Comparison of ENCODE assay signal across 18 cellular contexts in the genomic region with DNA sequence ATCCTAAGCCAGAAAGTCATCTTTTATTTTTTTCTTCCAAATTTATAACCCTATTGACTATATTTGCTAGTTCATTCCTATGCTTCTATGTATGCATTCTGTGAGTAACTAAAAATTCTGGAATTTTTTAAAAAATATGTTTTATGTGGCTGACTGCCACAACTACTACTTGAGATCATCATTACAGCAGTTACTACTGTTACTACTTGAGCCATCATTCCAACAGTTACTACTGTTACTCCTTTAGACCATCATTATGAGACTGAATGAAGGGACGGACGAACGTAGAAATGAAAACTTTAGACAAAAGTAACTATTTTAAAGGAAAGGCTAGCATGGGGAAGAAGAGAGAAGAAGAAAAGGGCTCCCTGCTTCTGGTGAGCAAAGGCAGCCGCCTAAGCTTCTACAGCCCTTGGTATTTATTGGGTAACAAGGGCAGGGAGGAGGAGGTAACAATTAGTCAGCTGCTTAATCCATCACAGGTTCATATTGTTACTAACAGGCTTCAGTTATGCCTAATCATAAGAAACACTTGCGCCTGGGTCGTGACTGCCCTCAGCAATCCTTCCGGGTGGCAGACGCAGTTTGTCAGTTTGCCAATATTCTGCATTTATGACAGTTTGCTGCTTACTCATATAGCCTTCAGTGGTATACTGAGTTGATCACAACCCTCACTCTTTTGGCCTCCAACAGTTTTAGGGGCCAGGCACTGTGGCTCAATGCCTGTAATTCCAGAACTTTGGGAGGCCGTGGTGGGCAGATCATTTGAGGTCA.
A peak's percentile ranks its signal among the peaks of the same experiment; 100 is the strongest.
DNase-seq lines count a peak whose midpoint lies in the region; ATAC-seq, FAIRE-seq and TF ChIP-seq lines count a peak whose summit lies in the region.
"Had no signal": no experiment of that assay in that cellular context is flagged by ENCODE, and none has a peak within 500 bp of the region (broad histone marks: within the 10 kb centered on the region; RNA-seq: fewer than 3 reads in every experiment).

No MANE protein-coding gene starts in this region.

- no peak for TF ChIP-seq CTCF in heart right ventricle (IDR thresholded peaks at IDR 0.05)
- TF ChIP-seq CTCF in astrocyte (IDR thresholded peaks at IDR 0.05; ENCODE audit: insufficient read depth, low read depth, low read length) = no peak
- no peak for TF ChIP-seq CTCF in foreskin keratinocyte (conservative IDR thresholded peaks at IDR 0.05)
- no peak for TF ChIP-seq CTCF in type B pancreatic cell (conservative IDR thresholded peaks at IDR 0.05)

- H3K79me2 ChIP-seq in astrocyte (ENCODE audit: insufficient read depth, low read length) = peaks cover 98% of the 10 kb centered on the region

- WGBS in heart right ventricle, 2 donors = 68 to 74% methylated on average over 9 of the region's 9 CpGs

- H3K27me3 Mint-ChIP-seq in astrocyte (ENCODE audit: low read depth, unreplicated experiment) = no peaks in the 10 kb centered on the region
- no peaks in the 10 kb centered on the region for H3K27me3 Mint-ChIP-seq in type B pancreatic cell
- H3K27me3 Mint-ChIP-seq: activated B cell treated with CpG ODN at 0.5 μM for 24 hours had no signal

- H4K20me1 ChIP-seq in astrocyte (ENCODE audit: insufficient read depth, low read length) = peaks cover 37% of the 10 kb centered on the region

- H3K9me3 Mint-ChIP-seq in astrocyte (ENCODE audit: unreplicated experiment) (no peaks in the 10 kb centered on the region), type B pancreatic cell (peaks cover 3% of the 10 kb centered on the region)
- H3K9me3 Mint-ChIP-seq: activated B cell treated with CpG ODN at 0.5 μM for 24 hours had no signal

- H2AFZ ChIP-seq in astrocyte (ENCODE audit: low read depth, low read length) = no peak overlapping the region
- H2AFZ ChIP-seq: hepatocyte had no signal

- H3K27ac Mint-ChIP-seq in astrocyte (ENCODE audit: unreplicated experiment) (no peak overlapping the region), type B pancreatic cell (peak overlapping the region; percentile 49)
- H3K27ac Mint-ChIP-seq: activated B cell treated with CpG ODN at 0.5 μM for 24 hours had no signal

- DNase-seq in heart right ventricle (no peak), left ventricle myocardium superior (no peak), astrocyte (ENCODE audit: low read depth) (peak; percentile 51), foreskin keratinocyte (peak; percentile 83 to 90), type B pancreatic cell (ENCODE audit: extremely low spot score, unreplicated experiment) (no peak), pons (ENCODE audit: low spot score) (no peak), NCI-H2196 (lab: John Stamatoyannopoulos, UW; ENCODE audit: unreplicated experiment) (no peak)
- DNase-seq in activated effector memory CD4-positive, alpha-beta T cell treated with anti-CD3 and anti-CD28 coated beads, Interleukin-2, amount 50 U/mL, for 16 hours = no peak
- DNase-seq: activated B cell treated with CpG ODN at 0.5 μM for 24 hours; NCI-H1436 treated with DMSO at 0.1 percent for 48 hours; NCI-H82; SJCRH30; stimulated activated CD8-positive, alpha-beta memory T cell treated with anti-CD3 and anti-CD28 coated beads, Interleukin-4, amount 100 ng/mL, for 48 hours; upper lobe of left lung had no signal

- no peak overlapping the region for H3K4me2 ChIP-seq in astrocyte (ENCODE audit: low read length)
- H3K4me2 ChIP-seq: hepatocyte had no signal

- no peaks in the 10 kb centered on the region for H3K9me3 ChIP-seq in heart right ventricle
- no peaks in the 10 kb centered on the region for H3K9me3 ChIP-seq in astrocyte (ENCODE audit: insufficient read depth, low read depth, low read length)
- H3K9me3 ChIP-seq: SJCRH30, upper lobe of left lung had no signal

- H3K27me3 ChIP-seq in heart right ventricle (no peaks in the 10 kb centered on the region), astrocyte (ENCODE audit: insufficient read depth, low read length) (no peaks in the 10 kb centered on the region), foreskin keratinocyte (no peaks in the 10 kb centered on the region)
- H3K27me3 ChIP-seq: hepatocyte, SJCRH30, upper lobe of left lung had no signal

- ATAC-seq in heart right ventricle = peak in 2 of 8 donors; percentile 10 to 14
- ATAC-seq in left ventricle myocardium superior = no peak
- peak; percentile 91 for ATAC-seq in foreskin keratinocyte

- H3K36me3 ChIP-seq in heart right ventricle = peaks cover 0 to 20% (median 0%) of the 10 kb centered on the region in 9 donors
- H3K36me3 ChIP-seq in astrocyte (ENCODE audit: insufficient read depth, low read length) = peaks cover 9% of the 10 kb centered on the region
- H3K36me3 ChIP-seq: SJCRH30, upper lobe of left lung had no signal

- H3K9ac ChIP-seq in astrocyte (ENCODE audit: low read length) = no peak overlapping the region

- H3K4me3 ChIP-seq in heart right ventricle (no peak overlapping the region), astrocyte (ENCODE audit: insufficient read depth, low read depth, low read length) (no peak overlapping the region)
- H3K4me3 ChIP-seq: hepatocyte, lung, SJCRH30, upper lobe of left lung had no signal

- FAIRE-seq in astrocyte (lab: Jason Lieb, UNC) = no peak
- FAIRE-seq: A204.1, D721Med had no signal

- intact Hi-C loops in heart right ventricle (cut with DNase I) = loop anchor here in 2 of 10 donors (10.0 kb wide), 1 partner anchor 77 kb away; the partner anchor contains the start of gene PDLIM5 (in 2 of the 2)
- intact Hi-C loops in left ventricle myocardium superior (cut with micrococcal nuclease) = no loop called here

- H3K4me1 Mint-ChIP-seq in astrocyte (ENCODE audit: low read depth, unreplicated experiment) = peaks cover 31% of the 10 kb centered on the region
- H3K4me1 Mint-ChIP-seq in type B pancreatic cell (ENCODE audit: unreplicated experiment) = peaks cover 29% of the 10 kb centered on the region

- H3K36me3 Mint-ChIP-seq in astrocyte (ENCODE audit: low read depth, unreplicated experiment) = peaks cover 9% of the 10 kb centered on the region
- peaks cover 4% of the 10 kb centered on the region for H3K36me3 Mint-ChIP-seq in type B pancreatic cell

- H3K4me1 ChIP-seq in heart right ventricle (peaks cover 12 to 100% (median 85%) of the 10 kb centered on the region in 9 donors), astrocyte (ENCODE audit: insufficient read depth, low read length) (peaks cover 28% of the 10 kb centered on the region), foreskin keratinocyte (peaks cover 43% of the 10 kb centered on the region)

- H3K4me3 Mint-ChIP-seq in astrocyte (ENCODE audit: unreplicated experiment) (no peak overlapping the region), type B pancreatic cell (no peak overlapping the region)
- H3K4me3 Mint-ChIP-seq: activated B cell treated with CpG ODN at 0.5 μM for 24 hours had no signal

- H3K27ac ChIP-seq in heart right ventricle (peak overlapping the region in 6 of 10 donors; percentile 15 to 72 (median 52)), astrocyte (ENCODE audit: low read depth, low read length) (peak overlapping the region; percentile 22), foreskin keratinocyte (peak overlapping the region; percentile 68)
- H3K27ac ChIP-seq: hepatocyte, SJCRH30, upper lobe of left lung had no signal

Comparison
In these comparisons a context has a peak if more than half of its experiments do, and no peak if none do; other contexts are left out.
1. DNase-seq: peak in astrocyte (single experiment) and foreskin keratinocyte (2 of 2); none in heart right ventricle (0 of 2), left ventricle myocardium superior (single experiment), type B pancreatic cell (single experiment), pons (single experiment), NCI-H2196 (single experiment) and activated effector memory CD4-positive, alpha-beta T cell treated with anti-CD3 and anti-CD28 coated beads, Interleukin-2, amount 50 U/mL, for 16 hours (single experiment).
2. Peak in every context shown above with its lines, with median percentiles within 50 percentile points of each other: H3K27ac ChIP-seq.